ENCODE assay signal across 19 cellular contexts in genomic region chr6:72784071-72784470, GRCh38.
DNase-seq lines count a peak whose midpoint lies in the region; ATAC-seq and TF ChIP-seq lines count a peak whose summit lies in the region.
"Had no signal": no experiment of that assay in that cellular context is flagged by ENCODE, and none has a peak within 500 bp of the region (broad histone marks: within the 10 kb centered on the region; RNA-seq: fewer than 3 reads in every experiment).

No MANE protein-coding gene starts in this region.

- H2BK12ac ChIP-seq in trophoblast cell (ENCODE audit: low read length), result peak overlapping the region; percentile 23

- H3K27me3 ChIP-seq in RWPE2 (ENCODE audit: insufficient read depth, poor library complexity, severe bottlenecking), result no peaks in the 10 kb centered on the region
- H3K27me3 ChIP-seq in trophoblast cell (ENCODE audit: insufficient read depth, low read length), result no peaks in the 10 kb centered on the region
- H3K27me3 ChIP-seq: gastrocnemius medialis had no signal

- no peak overlapping the region for H2BK120ac ChIP-seq in trophoblast cell (ENCODE audit: insufficient read depth, low read length, poor library complexity)

- DNase-seq in GM03348 (ENCODE audit: low spot score), result peak; percentile 15
- no peak for DNase-seq in RWPE2 (ENCODE audit: low spot score)
- peak; percentile 13 for DNase-seq in epithelial cell of esophagus (ENCODE audit: low read depth)
- peak in 1 of 2 donors; percentile 35 for DNase-seq in trophoblast cell
- no peak for DNase-seq in GDM1 (lab: John Stamatoyannopoulos, UW)
- DNase-seq in mesenteric fat pad (ENCODE audit: low spot score), result no peak
- DNase-seq: activated CD4-positive, alpha-beta T cell treated with anti-CD3 and anti-CD28 coated beads, Interleukin-2, amount 50 U/mL, for 1 hour; activated CD8-positive, alpha-beta memory T cell treated with anti-CD3 and anti-CD28 coated beads, Interleukin-2, amount 50 U/mL, for 4 hours; activated effector memory CD4-positive, alpha-beta T cell treated with anti-CD3 and anti-CD28 coated beads, Interleukin-2, amount 50 U/mL, for 16 hours; cortex of kidney; DND-41; gastrocnemius medialis; left ventricle myocardium inferior; NCI-H1105 treated with DMSO at 0.1 percent for 48 hours; SHP77; T-helper 1 cell had no signal

- peaks cover 4% of the 10 kb centered on the region for H3K79me1 ChIP-seq in trophoblast cell (ENCODE audit: low read length)

- no peak overlapping the region for H3K4me2 ChIP-seq in trophoblast cell (ENCODE audit: low read length)

- H3K18ac ChIP-seq in trophoblast cell (ENCODE audit: low read length), result peak overlapping the region; percentile 74

- TF ChIP-seq CTCF in RWPE2 (IDR thresholded peaks at IDR 0.05; ENCODE audit: poor library complexity, severe bottlenecking) (no peak), epithelial cell of esophagus (IDR thresholded peaks at IDR 0.05; ENCODE audit: insufficient read depth, low read depth, low read length, missing control alignments) (no peak)

- H3K36me3 ChIP-seq in RWPE2 (ENCODE audit: low read depth) (no peaks in the 10 kb centered on the region), trophoblast cell (ENCODE audit: control insufficient read depth in 1 of 2, insufficient read depth in 2 of 2, low read length in 2 of 2) (peaks cover 0 to 2% of the 10 kb centered on the region in 2 experiments)
- H3K36me3 ChIP-seq: gastrocnemius medialis, left ventricle myocardium inferior, thoracic aorta had no signal

- H3K4me1 ChIP-seq in RWPE2 (ENCODE audit: insufficient read depth, poor library complexity, severe bottlenecking), result peaks cover 46% of the 10 kb centered on the region
- peaks cover 2 to 8% of the 10 kb centered on the region in 2 experiments for H3K4me1 ChIP-seq in trophoblast cell (ENCODE audit: control insufficient read depth in 1 of 2, insufficient read depth in 2 of 2, low read length in 2 of 2)
- H3K4me1 ChIP-seq: left ventricle myocardium inferior had no signal

- H3K79me2 ChIP-seq in trophoblast cell (ENCODE audit: control insufficient read depth, insufficient read depth, low read length, poor library complexity), result no peaks in the 10 kb centered on the region

- peak overlapping the region; percentile 39 for H3K14ac ChIP-seq in trophoblast cell (ENCODE audit: low read length)

- no peak overlapping the region for H4K12ac ChIP-seq in trophoblast cell (ENCODE audit: low read depth, low read length)

- H3K27ac ChIP-seq in RWPE2 (ENCODE audit: poor library complexity, severe bottlenecking) (peak overlapping the region; percentile 41), trophoblast cell (ENCODE audit: low read depth, low read length) (no peak overlapping the region)
- H3K27ac ChIP-seq: left ventricle myocardium inferior had no signal

- no peak overlapping the region for H2BK5ac ChIP-seq in trophoblast cell (ENCODE audit: low read depth, low read length, poor library complexity)

- no peaks in the 10 kb centered on the region for H3K9me3 ChIP-seq in RWPE2 (ENCODE audit: severe bottlenecking)
- H3K9me3 ChIP-seq in trophoblast cell (ENCODE audit: insufficient read depth, low read depth, low read length), result no peaks in the 10 kb centered on the region
- H3K9me3 ChIP-seq: gastrocnemius medialis, left ventricle myocardium inferior, thoracic aorta had no signal

- H3K23ac ChIP-seq in trophoblast cell (ENCODE audit: low read length), result no peak overlapping the region

- peak overlapping the region; percentile 71 for H2AK5ac ChIP-seq in trophoblast cell (ENCODE audit: low read length)

- H3K4me3 ChIP-seq in RWPE2 (ENCODE audit: severe bottlenecking) (no peak overlapping the region), epithelial cell of esophagus (ENCODE audit: low read length) (no peak overlapping the region), trophoblast cell (ENCODE audit: low read depth, low read length) (no peak overlapping the region)
- H3K4me3 ChIP-seq: gastrocnemius medialis, left ventricle myocardium inferior, thoracic aorta had no signal

- H2AFZ ChIP-seq in trophoblast cell (ENCODE audit: insufficient read depth, low read length, poor library complexity), result no peak overlapping the region

- H4K91ac ChIP-seq in trophoblast cell (ENCODE audit: low read depth, low read length), result peak overlapping the region; percentile 51

- H3K4ac ChIP-seq in trophoblast cell (ENCODE audit: low read depth, low read length), result no peak overlapping the region

- no peak overlapping the region for H4K8ac ChIP-seq in trophoblast cell (ENCODE audit: low read depth, low read length)

- no peak overlapping the region for H3K9ac ChIP-seq in trophoblast cell (ENCODE audit: low read length)

- WGBS in trophoblast cell (ENCODE audit: extremely low coverage, insufficient coverage, insufficient read length), result no CpG with 5 or more reads among the region's 3 CpGs

- ATAC-seq in RWPE2 (ENCODE audit: low read depth) (no peak), HG03039 (IDR thresholded peaks at IDR 0.05; ENCODE audit: unreplicated experiment) (no peak), HG03521 (IDR thresholded peaks at IDR 0.05; ENCODE audit: unreplicated experiment) (no peak)
- ATAC-seq: gastrocnemius medialis had no signal

Comparison
In these comparisons a context has a peak if more than half of its experiments do, and no peak if none do; other contexts are left out.
1. DNase-seq: peak in GM03348 (single experiment) and epithelial cell of esophagus (single experiment); none in RWPE2 (single experiment), GDM1 (single experiment) and mesenteric fat pad (single experiment).